Comparison of ENCODE assay signal across 24 cellular contexts in genomic region chr12:118606690-118607089, GRCh38.
"Had no signal": no experiment of that assay in that cellular context is flagged by ENCODE, and none has a peak within 500 bp of the region (broad histone marks: within the 10 kb centered on the region; RNA-seq: fewer than 3 reads in every experiment).

No MANE protein-coding gene starts in this region.

- H3K4me3 ChIP-seq: coronary artery, dorsolateral prefrontal cortex, esophagus muscularis mucosa, gastroesophageal sphincter, heart left ventricle, hepatocyte, left ventricle myocardium inferior, lower lobe of right lung, mucosa of descending colon had no signal

- H3K79me2 ChIP-seq: hepatocyte had no signal

- DNase-seq: dermis blood vessel endothelial cell; dorsolateral prefrontal cortex; effector CD4-positive, alpha-beta T cell; effector memory CD4-positive, alpha-beta T cell; foreskin keratinocyte; heart left ventricle; hypothalamus; immature natural killer cell; islet precursor cell; kidney; kidney glomerular epithelial cell; left colon; left ventricle myocardium inferior; lower lobe of right lung; mesenchymal stem cell; mucosa of descending colon had no signal

- H3K36me3 ChIP-seq: esophagus muscularis mucosa, gastroesophageal sphincter, heart left ventricle, left ventricle myocardium inferior, lower lobe of right lung had no signal

- H3K9me3 ChIP-seq: esophagus muscularis mucosa, heart left ventricle, left ventricle myocardium inferior, lower lobe of right lung, mucosa of descending colon had no signal

- H3K27me3 ChIP-seq: esophagus muscularis mucosa, foreskin keratinocyte, gastroesophageal sphincter, heart left ventricle, hepatocyte had no signal

- H3K27ac ChIP-seq: coronary artery, dorsolateral prefrontal cortex, esophagus muscularis mucosa, foreskin keratinocyte, gastroesophageal sphincter, heart left ventricle, hepatocyte, left ventricle myocardium inferior, lower lobe of right lung had no signal

- H3K4me1 ChIP-seq: foreskin keratinocyte, heart left ventricle, left ventricle myocardium inferior, lower lobe of right lung had no signal

- FAIRE-seq: colon, endothelial cell of umbilical vein, frontal cortex, kidney had no signal

- H3K4me2 ChIP-seq: hepatocyte had no signal

- H2AFZ ChIP-seq: hepatocyte had no signal

- ATAC-seq: foreskin keratinocyte, gastroesophageal sphincter, left colon, left lobe of liver, lower lobe of right lung, mucosa of descending colon had no signal
